ENCODE assay signal across 12 cellular contexts in genomic region chr2:24926220-24926601, GRCh38. TPM values are rescaled to one million over a fixed set of nuclear protein-coding genes. Genes with fewer than 3 reads are reported as not detected.
DNase-seq lines count a peak whose midpoint lies in the region; ATAC-seq and TF ChIP-seq lines count a peak whose summit lies in the region.
"Had no signal": no experiment of that assay in that cellular context is flagged by ENCODE, and none has a peak within 500 bp of the region (broad histone marks: within the 10 kb centered on the region; RNA-seq: fewer than 3 reads in every experiment).

No MANE protein-coding gene starts in this region.

- peaks cover 5% of the 10 kb centered on the region for H3K4me1 Mint-ChIP-seq in T-helper 17 cell

- intact Hi-C loops in heart left ventricle (cut with DNase I) (loop anchor here in 1 of 10 donors (10.0 kb wide), 1 partner anchor 511 kb away; no protein-coding TSS in a partner anchor), left ventricle myocardium superior (cut with micrococcal nuclease) (no loop called here), prostate gland (cut with DNase I) (no loop called here)

- WGBS in heart left ventricle, 4 donors, result 85 to 89% (median 87%) methylated on average over 13 to 14 of the region's 14 CpGs
- WGBS in prostate gland, result 85% methylated on average over 14 of the region's 14 CpGs
- 70 to 79% methylated on average over 7 to 14 of the region's 14 CpGs for WGBS in upper lobe of left lung, 2 donors

- ATAC-seq in heart left ventricle, result no peak
- ATAC-seq in left ventricle myocardium superior, result no peak
- ATAC-seq in upper lobe of left lung (ENCODE audit: low FRiP score in 2 of 2), result no peak
- ATAC-seq in T-helper 17 cell, result no peak
- ATAC-seq in HG02840 (IDR thresholded peaks at IDR 0.05; ENCODE audit: low FRiP score, unreplicated experiment), result no peak

- H3K27ac Mint-ChIP-seq in T-helper 17 cell, result no peak overlapping the region

- H3K4me1 ChIP-seq in heart left ventricle (peaks cover 0 to 21% (median 9%) of the 10 kb centered on the region in 12 donors), prostate gland (replicated peaks) (no peaks in the 10 kb centered on the region), upper lobe of left lung (peaks cover 11 to 13% (median 12%) of the 10 kb centered on the region in 4 donors)
- peaks cover 16% of the 10 kb centered on the region for H3K4me1 ChIP-seq in effector memory CD4-positive, alpha-beta T cell (ENCODE audit: control insufficient read depth, insufficient read depth, low read length, poor library complexity, severe bottlenecking)

- no peak for TF ChIP-seq EP300 in upper lobe of left lung (IDR thresholded peaks at IDR 0.05)

- H3K36me3 ChIP-seq in heart left ventricle (no peaks in the 10 kb centered on the region), prostate gland (no peaks in the 10 kb centered on the region), upper lobe of left lung (no peaks in the 10 kb centered on the region)
- no peaks in the 10 kb centered on the region for H3K36me3 ChIP-seq in effector memory CD4-positive, alpha-beta T cell (ENCODE audit: control insufficient read depth, insufficient read depth, low read length)

- TF ChIP-seq POLR2A in heart left ventricle (IDR thresholded peaks at IDR 0.05), result no peak
- TF ChIP-seq POLR2A in prostate gland (IDR thresholded peaks at IDR 0.05), result no peak
- no peak for TF ChIP-seq POLR2A in upper lobe of left lung (IDR thresholded peaks at IDR 0.05)

- TF ChIP-seq CTCF in heart left ventricle (IDR thresholded peaks at IDR 0.05) (no peak), prostate gland (IDR thresholded peaks at IDR 0.05) (no peak), upper lobe of left lung (IDR thresholded peaks at IDR 0.05) (no peak)

- H3K9me3 ChIP-seq in heart left ventricle (no peaks in the 10 kb centered on the region), prostate gland (no peaks in the 10 kb centered on the region), upper lobe of left lung (no peaks in the 10 kb centered on the region), T-helper 17 cell (ENCODE audit: control insufficient read depth, low read length, poor library complexity, severe bottlenecking) (no peaks in the 10 kb centered on the region)
- H3K9me3 ChIP-seq in effector memory CD4-positive, alpha-beta T cell (ENCODE audit: control insufficient read depth, low read length), result no peaks in the 10 kb centered on the region

- H3K27ac ChIP-seq in heart left ventricle (peak overlapping the region in 9 of 12 donors; percentile 9 to 64 (median 39)), prostate gland (peak overlapping the region; percentile 21 to 70), upper lobe of left lung (peak overlapping the region in 3 of 4 donors; percentile 27 to 57 (median 46))
- H3K27ac ChIP-seq in effector memory CD4-positive, alpha-beta T cell (ENCODE audit: insufficient read depth, low read length, poor library complexity, severe bottlenecking), result no peak overlapping the region

- peaks cover 4% of the 10 kb centered on the region for H3K27me3 Mint-ChIP-seq in T-helper 17 cell

- H3K36me3 Mint-ChIP-seq in T-helper 17 cell (ENCODE audit: low read depth), result no peaks in the 10 kb centered on the region
- H3K36me3 Mint-ChIP-seq: IgD-negative memory B cell had no signal

- peak overlapping the region in 9 of 12 donors; percentile 25 to 48 (median 33) for H3K4me3 ChIP-seq in heart left ventricle
- peak overlapping the region; percentile 41 for H3K4me3 ChIP-seq in effector memory CD4-positive, alpha-beta T cell (ENCODE audit: insufficient read depth, low read depth, low read length, poor library complexity, severe bottlenecking)
- no peak overlapping the region for H3K4me3 ChIP-seq in prostate gland
- H3K4me3 ChIP-seq in upper lobe of left lung, result peak overlapping the region in 3 of 4 donors; percentile 24 to 43 (median 39)

- no peak overlapping the region for H3K4me3 Mint-ChIP-seq in T-helper 17 cell

- DNase-seq in heart left ventricle (no peak), left ventricle myocardium superior (no peak), prostate gland (ENCODE audit: low spot score) (no peak), upper lobe of left lung (no peak), T-helper 17 cell (no peak)
- no peak for DNase-seq in effector memory CD4-positive, alpha-beta T cell
- DNase-seq in stimulated activated CD4-positive, alpha-beta T cell treated with anti-CD3 and anti-CD28 coated beads, Interleukin-4, amount 100 ng/mL, for 24 hours, result no peak
- DNase-seq: NCI-H510A treated with DMSO at 0.1 percent for 48 hours, RPMI8226, T-helper 9 cell had no signal

- no peaks in the 10 kb centered on the region for H3K27me3 ChIP-seq in heart left ventricle
- H3K27me3 ChIP-seq in effector memory CD4-positive, alpha-beta T cell (replicated peaks; ENCODE audit: control insufficient read depth, insufficient read depth, low read length, poor library complexity, severe bottlenecking), result no peaks in the 10 kb centered on the region
- no peaks in the 10 kb centered on the region for H3K27me3 ChIP-seq in prostate gland (replicated peaks; ENCODE audit: insufficient read depth)
- no peaks in the 10 kb centered on the region for H3K27me3 ChIP-seq in upper lobe of left lung

RNA-seq across cellular contexts. Expression of gene ADCY3, which starts 6.2 kb away (rescaled TPM):
- total RNA-seq in heart left ventricle (10 to 100 TPM in 7 of 9 donors, 1 to 10 TPM in 2; 9.3 to 36.0 (median 17.5) TPM), left ventricle myocardium superior (14.6 TPM), prostate gland (10 to 100 TPM; 20.8 to 44.3 TPM), upper lobe of left lung (10 to 100 TPM; 17.5 to 83.5 (median 36.5) TPM), T-helper 17 cell (10 to 100 TPM; 40.7 to 59.3 TPM)
- polyA plus RNA-seq in heart left ventricle, result 10 to 100 TPM; 10.9 to 14.4 TPM

RNA-seq across cellular contexts. Expression of gene DNAJC27, which starts 45.5 kb away (rescaled TPM):
- total RNA-seq in heart left ventricle (10 to 100 TPM in 2 of 9 donors, 1 to 10 TPM in 7; 5.1 to 13.6 (median 9.1) TPM), left ventricle myocardium superior (8.6 TPM), prostate gland (1 to 10 TPM; 3.0 to 9.2 TPM), upper lobe of left lung (10 to 100 TPM in 2 of 6 donors, 1 to 10 TPM in 4; 4.4 to 16.8 (median 7.7) TPM), T-helper 17 cell (10 to 100 TPM; 15.7 to 19.2 TPM)
- polyA plus RNA-seq in heart left ventricle, result 1 to 10 TPM; 4.3 to 5.0 TPM

Comparison
In these comparisons a context has a peak if more than half of its experiments do, and no peak if none do; other contexts are left out.
1. H3K4me3 ChIP-seq: peak in heart left ventricle (9 of 12), effector memory CD4-positive, alpha-beta T cell (single experiment) and upper lobe of left lung (3 of 4); none in prostate gland (0 of 2).